Comparison of ENCODE assay signal across 1 cellular context in genomic region chr3:11088066-11088465, GRCh38.
TF ChIP-seq lines count a peak whose summit lies in the region.

No MANE protein-coding gene starts in this region.

TF ChIP-seq in HCT116, 20 proteins besides CTCF, POLR2A, EP300 and RAD21 (continued from another document):
- TF ChIP-seq REST (IDR thresholded peaks at IDR 0.05; ENCODE audit: low read depth) (no peak), ZNF274 (IDR thresholded peaks at IDR 0.05; ENCODE audit: low read depth, low read length) (no peak), EGR1 (IDR thresholded peaks at IDR 0.05; ENCODE audit: low read depth) (no peak), SP1 (IDR thresholded peaks at IDR 0.05; ENCODE audit: low read depth) (no peak)
TF ChIP-seq in HCT116: peak in this region for 0.
